1 cellular context compared by ENCODE assay signal in the genomic region with DNA sequence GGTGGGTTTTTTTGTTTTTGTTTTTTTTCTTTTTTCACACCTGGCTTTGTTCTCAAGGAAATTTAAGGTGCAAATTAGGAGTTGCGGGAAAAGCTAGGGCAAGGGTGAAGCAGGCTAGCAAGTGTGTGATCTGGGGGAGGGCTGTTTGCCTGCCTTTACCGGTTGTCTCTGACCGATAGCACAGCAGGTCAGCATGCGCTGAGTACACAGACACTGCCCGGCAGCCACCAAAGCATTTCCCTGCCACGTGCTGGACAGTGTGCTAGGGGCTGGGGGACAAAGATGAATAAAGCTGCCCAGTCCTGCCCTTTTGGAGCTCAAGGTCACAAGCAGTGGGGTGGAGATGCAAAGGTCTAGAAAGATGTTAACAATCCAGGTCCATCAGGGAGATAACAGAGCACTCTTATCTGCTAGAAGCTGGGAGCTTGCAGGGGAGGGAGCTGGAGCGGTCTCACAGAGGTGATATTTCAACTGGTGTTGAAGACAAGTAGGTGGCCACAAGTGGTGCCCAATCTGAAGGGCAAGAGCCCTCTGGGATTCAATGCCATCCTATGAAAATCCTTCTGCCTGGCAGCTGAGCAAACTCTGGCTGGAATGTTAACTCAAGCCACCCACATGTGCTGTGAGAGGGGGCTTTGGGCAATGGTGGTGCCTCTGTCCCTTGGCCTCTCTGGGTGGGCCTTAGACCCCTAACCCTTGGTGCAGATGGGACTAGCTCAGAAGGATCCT.
TF ChIP-seq lines count a peak whose summit lies in the region.

No MANE protein-coding gene starts in this region.

TF ChIP-seq in K562, 482 proteins besides CTCF, POLR2A, EP300 and RAD21 (continued from another document and continues in another):
- TF ChIP-seq, protein P1, sequence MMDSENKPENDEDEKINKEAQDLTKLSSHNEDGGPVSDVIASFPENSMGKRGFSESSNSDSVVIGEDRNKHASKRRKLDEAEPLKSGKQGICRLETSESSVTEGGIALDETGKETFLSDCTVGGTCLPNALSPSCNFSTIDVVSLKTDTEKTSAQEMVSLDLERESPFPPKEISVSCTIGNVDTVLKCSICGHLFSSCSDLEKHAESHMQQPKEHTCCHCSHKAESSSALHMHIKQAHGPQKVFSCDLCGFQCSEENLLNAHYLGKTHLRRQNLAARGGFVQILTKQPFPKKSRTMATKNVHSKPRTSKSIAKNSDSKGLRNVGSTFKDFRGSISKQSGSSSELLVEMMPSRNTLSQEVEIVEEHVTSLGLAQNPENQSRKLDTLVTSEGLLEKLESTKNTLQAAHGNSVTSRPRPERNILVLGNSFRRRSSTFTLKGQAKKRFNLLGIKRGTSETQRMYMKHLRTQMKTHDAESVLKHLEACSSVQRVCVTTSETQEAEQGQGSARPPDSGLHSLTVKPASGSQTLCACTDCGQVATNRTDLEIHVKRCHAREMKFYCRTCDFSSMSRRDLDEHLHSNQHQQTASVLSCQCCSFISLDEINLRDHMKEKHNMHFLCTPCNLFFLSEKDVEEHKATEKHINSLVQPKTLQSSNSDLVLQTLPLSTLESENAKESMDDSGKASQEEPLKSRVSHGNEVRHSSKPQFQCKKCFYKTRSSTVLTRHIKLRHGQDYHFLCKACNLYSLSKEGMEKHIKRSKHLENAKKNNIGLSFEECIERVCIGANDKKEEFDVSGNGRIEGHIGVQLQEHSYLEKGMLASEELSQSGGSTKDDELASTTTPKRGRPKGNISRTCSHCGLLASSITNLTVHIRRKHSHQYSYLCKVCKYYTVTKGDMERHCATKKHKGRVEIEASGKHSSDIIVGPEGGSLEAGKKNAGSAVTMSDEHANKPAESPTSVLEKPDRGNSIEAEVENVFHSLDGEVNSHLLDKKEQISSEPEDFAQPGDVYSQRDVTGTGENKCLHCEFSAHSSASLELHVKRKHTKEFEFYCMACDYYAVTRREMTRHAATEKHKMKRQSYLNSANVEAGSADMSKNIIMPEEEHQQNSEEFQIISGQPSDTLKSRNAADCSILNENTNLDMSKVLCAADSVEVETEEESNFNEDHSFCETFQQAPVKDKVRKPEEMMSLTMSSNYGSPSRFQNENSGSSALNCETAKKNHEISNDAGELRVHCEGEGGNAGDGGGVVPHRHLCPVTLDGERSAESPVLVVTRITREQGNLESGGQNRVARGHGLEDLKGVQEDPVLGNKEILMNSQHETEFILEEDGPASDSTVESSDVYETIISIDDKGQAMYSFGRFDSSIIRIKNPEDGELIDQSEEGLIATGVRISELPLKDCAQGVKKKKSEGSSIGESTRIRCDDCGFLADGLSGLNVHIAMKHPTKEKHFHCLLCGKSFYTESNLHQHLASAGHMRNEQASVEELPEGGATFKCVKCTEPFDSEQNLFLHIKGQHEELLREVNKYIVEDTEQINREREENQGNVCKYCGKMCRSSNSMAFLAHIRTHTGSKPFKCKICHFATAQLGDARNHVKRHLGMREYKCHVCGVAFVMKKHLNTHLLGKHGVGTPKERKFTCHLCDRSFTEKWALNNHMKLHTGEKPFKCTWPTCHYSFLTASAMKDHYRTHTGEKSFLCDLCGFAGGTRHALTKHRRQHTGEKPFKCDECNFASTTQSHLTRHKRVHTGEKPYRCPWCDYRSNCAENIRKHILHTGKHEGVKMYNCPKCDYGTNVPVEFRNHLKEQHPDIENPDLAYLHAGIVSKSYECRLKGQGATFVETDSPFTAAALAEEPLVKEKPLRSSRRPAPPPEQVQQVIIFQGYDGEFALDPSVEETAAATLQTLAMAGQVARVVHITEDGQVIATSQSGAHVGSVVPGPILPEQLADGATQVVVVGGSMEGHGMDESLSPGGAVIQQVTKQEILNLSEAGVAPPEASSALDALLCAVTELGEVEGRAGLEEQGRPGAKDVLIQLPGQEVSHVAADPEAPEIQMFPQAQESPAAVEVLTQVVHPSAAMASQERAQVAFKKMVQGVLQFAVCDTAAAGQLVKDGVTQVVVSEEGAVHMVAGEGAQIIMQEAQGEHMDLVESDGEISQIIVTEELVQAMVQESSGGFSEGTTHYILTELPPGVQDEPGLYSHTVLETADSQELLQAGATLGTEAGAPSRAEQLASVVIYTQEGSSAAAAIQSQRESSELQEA (IDR thresholded peaks at IDR 0.05; ENCODE audit: low read depth): no peak
- TF ChIP-seq ZNF778 (CRISPR knock-in tag; IDR thresholded peaks at IDR 0.05) (no peak), ZNF408 (CRISPR knock-in tag; IDR thresholded peaks at IDR 0.05; ENCODE audit: low read depth) (no peak), ZNF217 (CRISPR knock-in tag; IDR thresholded peaks at IDR 0.05) (no peak), SMAD3 (CRISPR knock-in tag; conservative IDR thresholded peaks at IDR 0.05) (no peak), CHD2 (IDR thresholded peaks at IDR 0.05; ENCODE audit: low read depth, low read length) (no peak), RHOXF2B (CRISPR knock-in tag; conservative IDR thresholded peaks at IDR 0.05) (no peak), ZNF23 (CRISPR knock-in tag; IDR thresholded peaks at IDR 0.05) (0 out of 2 replicates have a peak, but pooled peaks have one; percentile 7), SRF (CRISPR knock-in tag; IDR thresholded peaks at IDR 0.05) (peak in 1 of 2 experiments; percentile 26; a peak in 1 of 4 replicates), POLR3G (IDR thresholded peaks at IDR 0.05; ENCODE audit: extremely low read depth, insufficient read length, insufficient replicate concordance) (no peak), RBM25 (IDR thresholded peaks at IDR 0.05; ENCODE audit: low read depth, low read length, severe bottlenecking) (no peak), KAT8 (IDR thresholded peaks at IDR 0.05; ENCODE audit: low read depth) (no peak), ZBTB7A (IDR thresholded peaks at IDR 0.05; ENCODE audit: borderline replicate concordance, control insufficient read depth, low read depth, low read length) (no peak), XRCC4 (IDR thresholded peaks at IDR 0.05; ENCODE audit: extremely low read depth, insufficient read depth, insufficient read length) (no peak), ZNF436 (CRISPR knock-in tag; IDR thresholded peaks at IDR 0.05) (no peak), ZBED1 (IDR thresholded peaks at IDR 0.05) (no peak), ZFPM2 (CRISPR knock-in tag; IDR thresholded peaks at IDR 0.05) (no peak), BRD9 (IDR thresholded peaks at IDR 0.05; ENCODE audit: low read depth, partially characterized antibody) (no peak), ATF1 (CRISPR knock-in tag; IDR thresholded peaks at IDR 0.05) (no peak), ATF1 (tag; IDR thresholded peaks at IDR 0.05) (no peak; the same call in 1 of the 2 replicates), YBX1 (IDR thresholded peaks at IDR 0.05) (no peak), DNMT1 (IDR thresholded peaks at IDR 0.05) (no peak), GATA2 (CRISPR knock-in tag; IDR thresholded peaks at IDR 0.05) (peak; percentile 38; the same call in 1 of the 2 replicates), KAT7 (CRISPR knock-in tag; IDR thresholded peaks at IDR 0.05; ENCODE audit: borderline replicate concordance) (no peak), STAT5A (IDR thresholded peaks at IDR 0.05; ENCODE audit: borderline replicate concordance, low read length) (no peak), KDM2B (CRISPR knock-in tag; IDR thresholded peaks at IDR 0.05) (no peak), STAT5B (CRISPR knock-in tag; IDR thresholded peaks at IDR 0.05) (no peak), MAFG (tag; conservative IDR thresholded peaks at IDR 0.05) (no peak), ETV5 (CRISPR knock-in tag; IDR thresholded peaks at IDR 0.05; ENCODE audit: low read depth) (0 out of 2 replicates have a peak, but pooled peaks have one; percentile 59), EGR1 (conservative IDR thresholded peaks at IDR 0.05) (no peak), HDAC2 (IDR thresholded peaks at IDR 0.05) (peak; percentile 64), ILK (tag; IDR thresholded peaks at IDR 0.05; ENCODE audit: borderline replicate concordance, low read depth) (no peak)
- TF ChIP-seq, protein P2, sequence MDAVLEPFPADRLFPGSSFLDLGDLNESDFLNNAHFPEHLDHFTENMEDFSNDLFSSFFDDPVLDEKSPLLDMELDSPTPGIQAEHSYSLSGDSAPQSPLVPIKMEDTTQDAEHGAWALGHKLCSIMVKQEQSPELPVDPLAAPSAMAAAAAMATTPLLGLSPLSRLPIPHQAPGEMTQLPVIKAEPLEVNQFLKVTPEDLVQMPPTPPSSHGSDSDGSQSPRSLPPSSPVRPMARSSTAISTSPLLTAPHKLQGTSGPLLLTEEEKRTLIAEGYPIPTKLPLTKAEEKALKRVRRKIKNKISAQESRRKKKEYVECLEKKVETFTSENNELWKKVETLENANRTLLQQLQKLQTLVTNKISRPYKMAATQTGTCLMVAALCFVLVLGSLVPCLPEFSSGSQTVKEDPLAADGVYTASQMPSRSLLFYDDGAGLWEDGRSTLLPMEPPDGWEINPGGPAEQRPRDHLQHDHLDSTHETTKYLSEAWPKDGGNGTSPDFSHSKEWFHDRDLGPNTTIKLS (IDR thresholded peaks at IDR 0.05; ENCODE audit: borderline replicate concordance, low read depth): peak; percentile 67; the same call in 1 of the 2 replicates
- TF ChIP-seq, protein P3, sequence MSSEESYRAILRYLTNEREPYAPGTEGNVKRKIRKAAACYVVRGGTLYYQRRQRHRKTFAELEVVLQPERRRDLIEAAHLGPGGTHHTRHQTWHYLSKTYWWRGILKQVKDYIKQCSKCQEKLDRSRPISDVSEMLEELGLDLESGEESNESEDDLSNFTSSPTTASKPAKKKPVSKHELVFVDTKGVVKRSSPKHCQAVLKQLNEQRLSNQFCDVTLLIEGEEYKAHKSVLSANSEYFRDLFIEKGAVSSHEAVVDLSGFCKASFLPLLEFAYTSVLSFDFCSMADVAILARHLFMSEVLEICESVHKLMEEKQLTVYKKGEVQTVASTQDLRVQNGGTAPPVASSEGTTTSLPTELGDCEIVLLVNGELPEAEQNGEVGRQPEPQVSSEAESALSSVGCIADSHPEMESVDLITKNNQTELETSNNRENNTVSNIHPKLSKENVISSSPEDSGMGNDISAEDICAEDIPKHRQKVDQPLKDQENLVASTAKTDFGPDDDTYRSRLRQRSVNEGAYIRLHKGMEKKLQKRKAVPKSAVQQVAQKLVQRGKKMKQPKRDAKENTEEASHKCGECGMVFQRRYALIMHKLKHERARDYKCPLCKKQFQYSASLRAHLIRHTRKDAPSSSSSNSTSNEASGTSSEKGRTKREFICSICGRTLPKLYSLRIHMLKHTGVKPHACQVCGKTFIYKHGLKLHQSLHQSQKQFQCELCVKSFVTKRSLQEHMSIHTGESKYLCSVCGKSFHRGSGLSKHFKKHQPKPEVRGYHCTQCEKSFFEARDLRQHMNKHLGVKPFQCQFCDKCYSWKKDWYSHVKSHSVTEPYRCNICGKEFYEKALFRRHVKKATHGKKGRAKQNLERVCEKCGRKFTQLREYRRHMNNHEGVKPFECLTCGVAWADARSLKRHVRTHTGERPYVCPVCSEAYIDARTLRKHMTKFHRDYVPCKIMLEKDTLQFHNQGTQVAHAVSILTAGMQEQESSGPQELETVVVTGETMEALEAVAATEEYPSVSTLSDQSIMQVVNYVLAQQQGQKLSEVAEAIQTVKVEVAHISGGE (CRISPR knock-in tag; IDR thresholded peaks at IDR 0.05): no peak
- TF ChIP-seq, protein P4, sequence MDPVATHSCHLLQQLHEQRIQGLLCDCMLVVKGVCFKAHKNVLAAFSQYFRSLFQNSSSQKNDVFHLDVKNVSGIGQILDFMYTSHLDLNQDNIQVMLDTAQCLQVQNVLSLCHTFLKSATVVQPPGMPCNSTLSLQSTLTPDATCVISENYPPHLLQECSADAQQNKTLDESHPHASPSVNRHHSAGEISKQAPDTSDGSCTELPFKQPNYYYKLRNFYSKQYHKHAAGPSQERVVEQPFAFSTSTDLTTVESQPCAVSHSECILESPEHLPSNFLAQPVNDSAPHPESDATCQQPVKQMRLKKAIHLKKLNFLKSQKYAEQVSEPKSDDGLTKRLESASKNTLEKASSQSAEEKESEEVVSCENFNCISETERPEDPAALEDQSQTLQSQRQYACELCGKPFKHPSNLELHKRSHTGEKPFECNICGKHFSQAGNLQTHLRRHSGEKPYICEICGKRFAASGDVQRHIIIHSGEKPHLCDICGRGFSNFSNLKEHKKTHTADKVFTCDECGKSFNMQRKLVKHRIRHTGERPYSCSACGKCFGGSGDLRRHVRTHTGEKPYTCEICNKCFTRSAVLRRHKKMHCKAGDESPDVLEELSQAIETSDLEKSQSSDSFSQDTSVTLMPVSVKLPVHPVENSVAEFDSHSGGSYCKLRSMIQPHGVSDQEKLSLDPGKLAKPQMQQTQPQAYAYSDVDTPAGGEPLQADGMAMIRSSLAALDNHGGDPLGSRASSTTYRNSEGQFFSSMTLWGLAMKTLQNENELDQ (CRISPR knock-in tag; IDR thresholded peaks at IDR 0.05; ENCODE audit: borderline replicate concordance): no peak
- TF ChIP-seq, protein P5, sequence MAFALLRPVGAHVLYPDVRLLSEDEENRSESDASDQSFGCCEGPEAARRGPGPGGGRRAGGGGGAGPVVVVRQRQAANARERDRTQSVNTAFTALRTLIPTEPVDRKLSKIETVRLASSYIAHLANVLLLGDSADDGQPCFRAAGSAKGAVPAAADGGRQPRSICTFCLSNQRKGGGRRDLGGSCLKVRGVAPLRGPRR (CRISPR knock-in tag; IDR thresholded peaks at IDR 0.05): no peak
- TF ChIP-seq, protein P6, sequence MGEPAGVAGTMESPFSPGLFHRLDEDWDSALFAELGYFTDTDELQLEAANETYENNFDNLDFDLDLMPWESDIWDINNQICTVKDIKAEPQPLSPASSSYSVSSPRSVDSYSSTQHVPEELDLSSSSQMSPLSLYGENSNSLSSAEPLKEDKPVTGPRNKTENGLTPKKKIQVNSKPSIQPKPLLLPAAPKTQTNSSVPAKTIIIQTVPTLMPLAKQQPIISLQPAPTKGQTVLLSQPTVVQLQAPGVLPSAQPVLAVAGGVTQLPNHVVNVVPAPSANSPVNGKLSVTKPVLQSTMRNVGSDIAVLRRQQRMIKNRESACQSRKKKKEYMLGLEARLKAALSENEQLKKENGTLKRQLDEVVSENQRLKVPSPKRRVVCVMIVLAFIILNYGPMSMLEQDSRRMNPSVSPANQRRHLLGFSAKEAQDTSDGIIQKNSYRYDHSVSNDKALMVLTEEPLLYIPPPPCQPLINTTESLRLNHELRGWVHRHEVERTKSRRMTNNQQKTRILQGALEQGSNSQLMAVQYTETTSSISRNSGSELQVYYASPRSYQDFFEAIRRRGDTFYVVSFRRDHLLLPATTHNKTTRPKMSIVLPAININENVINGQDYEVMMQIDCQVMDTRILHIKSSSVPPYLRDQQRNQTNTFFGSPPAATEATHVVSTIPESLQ (CRISPR knock-in tag; IDR thresholded peaks at IDR 0.05): no peak
- TF ChIP-seq, protein P7, sequence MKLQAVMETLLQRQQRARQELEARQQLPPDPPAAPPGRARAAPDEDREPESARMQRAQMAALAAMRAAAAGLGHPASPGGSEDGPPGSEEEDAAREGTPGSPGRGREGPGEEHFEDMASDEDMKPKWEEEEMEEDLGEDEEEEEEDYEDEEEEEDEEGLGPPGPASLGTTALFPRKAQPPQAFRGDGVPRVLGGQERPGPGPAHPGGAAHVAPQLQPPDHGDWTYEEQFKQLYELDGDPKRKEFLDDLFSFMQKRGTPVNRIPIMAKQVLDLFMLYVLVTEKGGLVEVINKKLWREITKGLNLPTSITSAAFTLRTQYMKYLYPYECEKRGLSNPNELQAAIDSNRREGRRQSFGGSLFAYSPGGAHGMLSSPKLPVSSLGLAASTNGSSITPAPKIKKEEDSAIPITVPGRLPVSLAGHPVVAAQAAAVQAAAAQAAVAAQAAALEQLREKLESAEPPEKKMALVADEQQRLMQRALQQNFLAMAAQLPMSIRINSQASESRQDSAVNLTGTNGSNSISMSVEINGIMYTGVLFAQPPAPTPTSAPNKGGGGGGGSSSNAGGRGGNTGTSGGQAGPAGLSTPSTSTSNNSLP (IDR thresholded peaks at IDR 0.05; ENCODE audit: borderline replicate concordance, low read depth, low read length): no peak
